2 cellular contexts compared by ENCODE assay signal in the genomic region with DNA sequence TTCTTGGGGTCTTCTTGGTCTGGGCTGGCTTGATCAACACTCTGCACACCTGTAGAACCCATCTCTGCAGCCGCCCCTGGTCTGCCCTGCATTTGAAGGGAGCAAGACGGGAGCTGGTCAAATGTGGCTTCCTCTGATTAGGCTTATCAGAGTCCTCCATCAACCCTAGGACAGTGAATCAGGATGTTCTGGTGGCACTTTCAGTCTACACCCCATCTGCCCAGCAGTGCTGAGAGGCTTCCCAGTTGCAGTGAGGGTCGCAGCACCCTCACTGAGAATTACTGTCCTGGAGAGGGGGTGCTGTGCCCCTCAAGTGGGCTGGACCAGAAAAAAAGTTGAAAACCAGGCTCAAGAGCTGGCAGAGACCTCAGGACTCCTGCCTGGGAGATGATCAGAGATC.
TF ChIP-seq lines count a peak whose summit lies in the region.

No MANE protein-coding gene starts in this region.

TF ChIP-seq in SK-N-SH, 30 proteins besides CTCF, POLR2A, EP300 and RAD21 (continued from another document):
- TF ChIP-seq YY1 (IDR thresholded peaks at IDR 0.05; ENCODE audit: low read depth) (no peak), NRF1 (IDR thresholded peaks at IDR 0.05; ENCODE audit: low read depth, low read length) (no peak), RFX5 (IDR thresholded peaks at IDR 0.05; ENCODE audit: low read length) (no peak)
- TF ChIP-seq, protein P1, sequence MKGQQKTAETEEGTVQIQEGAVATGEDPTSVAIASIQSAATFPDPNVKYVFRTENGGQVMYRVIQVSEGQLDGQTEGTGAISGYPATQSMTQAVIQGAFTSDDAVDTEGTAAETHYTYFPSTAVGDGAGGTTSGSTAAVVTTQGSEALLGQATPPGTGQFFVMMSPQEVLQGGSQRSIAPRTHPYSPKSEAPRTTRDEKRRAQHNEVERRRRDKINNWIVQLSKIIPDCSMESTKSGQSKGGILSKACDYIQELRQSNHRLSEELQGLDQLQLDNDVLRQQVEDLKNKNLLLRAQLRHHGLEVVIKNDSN (IDR thresholded peaks at IDR 0.05; ENCODE audit: borderline replicate concordance, low read depth): no peak
- TF ChIP-seq, protein P2, sequence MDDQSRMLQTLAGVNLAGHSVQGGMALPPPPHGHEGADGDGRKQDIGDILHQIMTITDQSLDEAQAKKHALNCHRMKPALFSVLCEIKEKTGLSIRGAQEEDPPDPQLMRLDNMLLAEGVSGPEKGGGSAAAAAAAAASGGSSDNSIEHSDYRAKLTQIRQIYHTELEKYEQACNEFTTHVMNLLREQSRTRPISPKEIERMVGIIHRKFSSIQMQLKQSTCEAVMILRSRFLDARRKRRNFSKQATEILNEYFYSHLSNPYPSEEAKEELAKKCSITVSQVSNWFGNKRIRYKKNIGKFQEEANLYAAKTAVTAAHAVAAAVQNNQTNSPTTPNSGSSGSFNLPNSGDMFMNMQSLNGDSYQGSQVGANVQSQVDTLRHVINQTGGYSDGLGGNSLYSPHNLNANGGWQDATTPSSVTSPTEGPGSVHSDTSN (IDR thresholded peaks at IDR 0.05): no peak

TF ChIP-seq in SK-N-SH treated with all-trans-retinoic acid at 6 μM for 48 hours, 23 proteins besides CTCF, POLR2A, EP300 and RAD21 (continued from another document):
- TF ChIP-seq, protein P3, sequence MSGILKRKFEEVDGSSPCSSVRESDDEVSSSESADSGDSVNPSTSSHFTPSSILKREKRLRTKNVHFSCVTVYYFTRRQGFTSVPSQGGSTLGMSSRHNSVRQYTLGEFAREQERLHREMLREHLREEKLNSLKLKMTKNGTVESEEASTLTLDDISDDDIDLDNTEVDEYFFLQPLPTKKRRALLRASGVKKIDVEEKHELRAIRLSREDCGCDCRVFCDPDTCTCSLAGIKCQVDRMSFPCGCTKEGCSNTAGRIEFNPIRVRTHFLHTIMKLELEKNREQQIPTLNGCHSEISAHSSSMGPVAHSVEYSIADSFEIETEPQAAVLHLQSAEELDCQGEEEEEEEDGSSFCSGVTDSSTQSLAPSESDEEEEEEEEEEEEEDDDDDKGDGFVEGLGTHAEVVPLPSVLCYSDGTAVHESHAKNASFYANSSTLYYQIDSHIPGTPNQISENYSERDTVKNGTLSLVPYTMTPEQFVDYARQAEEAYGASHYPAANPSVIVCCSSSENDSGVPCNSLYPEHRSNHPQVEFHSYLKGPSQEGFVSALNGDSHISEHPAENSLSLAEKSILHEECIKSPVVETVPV (CRISPR knock-in tag; IDR thresholded peaks at IDR 0.05): no peak
- TF ChIP-seq CSDC2 (CRISPR knock-in tag; IDR thresholded peaks at IDR 0.05) (no peak), ISL1 (CRISPR knock-in tag; IDR thresholded peaks at IDR 0.05) (no peak), ZNF8 (CRISPR knock-in tag; IDR thresholded peaks at IDR 0.05) (no peak), ZFP3 (CRISPR knock-in tag; IDR thresholded peaks at IDR 0.05) (no peak), TCF4 (CRISPR knock-in tag; IDR thresholded peaks at IDR 0.05; ENCODE audit: borderline replicate concordance) (no peak), TOX (CRISPR knock-in tag; IDR thresholded peaks at IDR 0.05; ENCODE audit: borderline replicate concordance) (no peak)
- TF ChIP-seq, protein P4, sequence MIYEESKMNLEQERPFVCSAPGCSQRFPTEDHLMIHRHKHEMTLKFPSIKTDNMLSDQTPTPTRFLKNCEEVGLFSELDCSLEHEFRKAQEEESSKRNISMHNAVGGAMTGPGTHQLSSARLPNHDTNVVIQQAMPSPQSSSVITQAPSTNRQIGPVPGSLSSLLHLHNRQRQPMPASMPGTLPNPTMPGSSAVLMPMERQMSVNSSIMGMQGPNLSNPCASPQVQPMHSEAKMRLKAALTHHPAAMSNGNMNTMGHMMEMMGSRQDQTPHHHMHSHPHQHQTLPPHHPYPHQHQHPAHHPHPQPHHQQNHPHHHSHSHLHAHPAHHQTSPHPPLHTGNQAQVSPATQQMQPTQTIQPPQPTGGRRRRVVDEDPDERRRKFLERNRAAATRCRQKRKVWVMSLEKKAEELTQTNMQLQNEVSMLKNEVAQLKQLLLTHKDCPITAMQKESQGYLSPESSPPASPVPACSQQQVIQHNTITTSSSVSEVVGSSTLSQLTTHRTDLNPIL (CRISPR knock-in tag; IDR thresholded peaks at IDR 0.05; ENCODE audit: low read depth): no peak
